Comparison of ENCODE assay signal across 1 cellular context in genomic region chr14:73465833-73466532, GRCh38.
TF ChIP-seq lines count a peak whose summit lies in the region.

No MANE protein-coding gene starts in this region.

TF ChIP-seq in GM23338, 12 proteins besides CTCF, POLR2A, EP300 and RAD21 (continued from another document):
- no peak for TF ChIP-seq REST (IDR thresholded peaks at IDR 0.05; ENCODE audit: unreplicated experiment)
- TF ChIP-seq CREB1 (CRISPR knock-in tag; IDR thresholded peaks at IDR 0.05; ENCODE audit: low read depth), result no peak
- TF ChIP-seq ZNF114 (CRISPR knock-in tag; IDR thresholded peaks at IDR 0.05), result no peak
- no peak for TF ChIP-seq EZH2 (IDR thresholded peaks at IDR 0.05; ENCODE audit: low read depth, unreplicated experiment)
- no peak for TF ChIP-seq EZH2phosphoT487 (IDR thresholded peaks at IDR 0.05; ENCODE audit: unreplicated experiment)
- no peak for TF ChIP-seq POLR2AphosphoS5 (IDR thresholded peaks at IDR 0.05; ENCODE audit: low read depth)
- TF ChIP-seq ZNF331 (CRISPR knock-in tag; IDR thresholded peaks at IDR 0.05; ENCODE audit: low read depth), result no peak
- no peak for TF ChIP-seq STAT1 (IDR thresholded peaks at IDR 0.05; ENCODE audit: unreplicated experiment)
- TF ChIP-seq ETS1 (IDR thresholded peaks at IDR 0.05), result no peak
TF ChIP-seq in GM23338: peak in this region for 0.
